ENCODE assay signal across 1 cellular context in genomic region chr7:12434012-12434642, GRCh38.
TF ChIP-seq lines count a peak whose summit lies in the region.

No MANE protein-coding gene starts in this region.

TF ChIP-seq in HCT116, 20 proteins besides CTCF, POLR2A, EP300 and RAD21 (continued from another document):
- TF ChIP-seq REST (IDR thresholded peaks at IDR 0.05; ENCODE audit: low read depth): no peak
- TF ChIP-seq, protein P1, sequence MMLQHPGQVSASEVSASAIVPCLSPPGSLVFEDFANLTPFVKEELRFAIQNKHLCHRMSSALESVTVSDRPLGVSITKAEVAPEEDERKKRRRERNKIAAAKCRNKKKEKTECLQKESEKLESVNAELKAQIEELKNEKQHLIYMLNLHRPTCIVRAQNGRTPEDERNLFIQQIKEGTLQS (IDR thresholded peaks at IDR 0.05): no peak
TF ChIP-seq in HCT116: peak in this region for 0.
